In genomic region chr5:172618574-172619365, GRCh38 we compare ENCODE assay signal across 17 cellular contexts. TPM values are rescaled to one million over a fixed set of nuclear protein-coding genes. Genes with fewer than 3 reads are reported as not detected.
DNase-seq lines count a peak whose midpoint lies in the region; ATAC-seq, FAIRE-seq and TF ChIP-seq lines count a peak whose summit lies in the region.
"Had no signal": no experiment of that assay in that cellular context is flagged by ENCODE, and none has a peak within 500 bp of the region (broad histone marks: within the 10 kb centered on the region; RNA-seq: fewer than 3 reads in every experiment).

No MANE protein-coding gene starts in this region.

- H3K27ac ChIP-seq in left ventricle myocardium inferior (replicated peaks): no peak overlapping the region
- H3K27ac ChIP-seq in K562 (ENCODE audit: extremely low read depth, low read depth, low read length): no peak overlapping the region
- no peak overlapping the region for H3K27ac ChIP-seq in spleen
- H3K27ac ChIP-seq: BLaER1 had no signal

- H3K4me1 ChIP-seq in left ventricle myocardium inferior (no peaks in the 10 kb centered on the region), K562 (replicated peaks in 1 of 2; ENCODE audit: control insufficient read depth in 2 of 2, insufficient read depth in 2 of 2, low read length in 2 of 2) (no peaks in the 10 kb centered on the region), spleen (no peaks in the 10 kb centered on the region), HAP-1 (no peaks in the 10 kb centered on the region)
- H3K4me1 ChIP-seq: Caco-2 had no signal

- no peaks in the 10 kb centered on the region for H3K27me3 ChIP-seq in left ventricle myocardium inferior (ENCODE audit: low read depth)
- H3K27me3 ChIP-seq in K562 (ENCODE audit: control insufficient read depth in 2 of 2, insufficient read depth in 2 of 2, low read length in 2 of 2): peaks cover 45 to 71% of the 10 kb centered on the region in 2 experiments
- H3K27me3 ChIP-seq in spleen (replicated peaks in 1 of 7): no peaks in the 10 kb centered on the region
- H3K27me3 ChIP-seq in HAP-1 (ENCODE audit: low read depth): no peaks in the 10 kb centered on the region
- H3K27me3 ChIP-seq: BLaER1 had no signal

- H3K79me2 ChIP-seq in K562 (ENCODE audit: control insufficient read depth, insufficient read depth, low read length): no peaks in the 10 kb centered on the region

- no peak for ATAC-seq in Right ventricle myocardium superior (ENCODE audit: poor library complexity)
- no peak for ATAC-seq in K562
- ATAC-seq in GM18505 (IDR thresholded peaks at IDR 0.05; ENCODE audit: unreplicated experiment): no peak
- ATAC-seq in GM18858 (IDR thresholded peaks at IDR 0.05; ENCODE audit: unreplicated experiment): no peak

- TF ChIP-seq CTCF in left ventricle myocardium inferior (IDR thresholded peaks at IDR 0.05; ENCODE audit: borderline replicate concordance) (no peak), K562 (IDR thresholded peaks at IDR 0.05 in 2 of 3, conservative IDR thresholded peaks at IDR 0.05 in 1 of 3; ENCODE audit: insufficient read depth in 2 of 3, low read depth in 1 of 3, low read length in 3 of 3) (no peak), nephron (IDR thresholded peaks at IDR 0.05; ENCODE audit: unreplicated experiment in 3 of 3) (no peak), spleen (IDR thresholded peaks at IDR 0.05 in 8 of 11, conservative IDR thresholded peaks at IDR 0.05 in 3 of 11) (no peak)

- no peaks in the 10 kb centered on the region for H3K9me1 ChIP-seq in K562 (ENCODE audit: control insufficient read depth, insufficient read depth, low read length)

- 0% methylated on average over 12 of the region's 12 CpGs for WGBS in K562 (ENCODE audit: insufficient coverage, low coverage, missing lambda C conversion rate)
- WGBS in spleen, 5 donors: 86 to 95% (median 92%) methylated on average over 12 of the region's 12 CpGs

- in situ Hi-C loops in K562 (cut with MboI) (no loop called here), HAP-1 (cut with MboI; ENCODE audit: low sequenced_read_pairs) (no loop called here)

- no peak for TF ChIP-seq RAD21 in K562 (CRISPR knock-in tag; conservative IDR thresholded peaks at IDR 0.05 in 1 of 2, IDR thresholded peaks at IDR 0.05 in 1 of 2)

- H3K4me3 ChIP-seq in left ventricle myocardium inferior: no peak overlapping the region
- no peak overlapping the region for H3K4me3 ChIP-seq in K562
- H3K4me3 ChIP-seq in spleen: no peak overlapping the region
- H3K4me3 ChIP-seq in HAP-1: no peak overlapping the region
- H3K4me3 ChIP-seq: BLaER1 had no signal

- peak overlapping the region; percentile 16 to 89 (median 48) for H3K27ac Mint-ChIP-seq in nephron
- H3K27ac Mint-ChIP-seq: CD8-positive, alpha-beta memory T cell had no signal

- H3K4me2 ChIP-seq in K562 (ENCODE audit: insufficient read depth, low read length): no peak overlapping the region
- H3K4me2 ChIP-seq: BLaER1 had no signal

- H4K20me1 ChIP-seq in K562 (replicated peaks; ENCODE audit: control insufficient read depth, insufficient read depth, low read length): peaks cover 12% of the 10 kb centered on the region; the same call in 1 of the 2 replicates
- H4K20me1 ChIP-seq: BLaER1 had no signal

- TF ChIP-seq POLR2A in K562 (conservative IDR thresholded peaks at IDR 0.05): no peak
- no peak for TF ChIP-seq POLR2A in spleen (IDR thresholded peaks at IDR 0.05)
- TF ChIP-seq POLR2A in GM18505 (IDR thresholded peaks at IDR 0.05; ENCODE audit: borderline replicate concordance, extremely low read depth, insufficient read depth, insufficient read length): no peak

- H3K4me3 Mint-ChIP-seq in nephron: no peak overlapping the region
- H3K4me3 Mint-ChIP-seq: CD8-positive, alpha-beta memory T cell had no signal

- FAIRE-seq in K562 (lab: Jason Lieb, UNC): no peak
- FAIRE-seq: GM12892 had no signal

- H2AFZ ChIP-seq in K562 (ENCODE audit: low read depth, low read length): no peak overlapping the region

- peaks cover 8% of the 10 kb centered on the region for H3K9me3 Mint-ChIP-seq in nephron

- no peak for TF ChIP-seq EP300 in K562 (IDR thresholded peaks at IDR 0.05; ENCODE audit: low read length)

- POLR2A ChIA-PET in K562 (lab: Yijun Ruan, JAX): interaction anchor here (0.6 kb wide), 1 partner anchor 13 kb away, joined by 3 read pairs; no protein-coding TSS in a partner anchor

- H3K9me3 ChIP-seq in left ventricle myocardium inferior (replicated peaks) (peaks cover 12% of the 10 kb centered on the region), K562 (replicated peaks; ENCODE audit: control insufficient read depth, insufficient read depth, low read depth, low read length) (no peaks in the 10 kb centered on the region), spleen (peaks cover 0 to 12% (median 5%) of the 10 kb centered on the region in 8 donors), HAP-1 (peaks cover 4% of the 10 kb centered on the region)

- peaks cover 41% of the 10 kb centered on the region for H3K4me1 Mint-ChIP-seq in nephron
- H3K4me1 Mint-ChIP-seq: CD8-positive, alpha-beta memory T cell had no signal

- H3K9ac ChIP-seq in K562 (ENCODE audit: insufficient read depth in 1 of 2, low read depth in 2 of 2, low read length in 2 of 2): no peak overlapping the region
- H3K9ac ChIP-seq: BLaER1 had no signal

- intact Hi-C loops in Right ventricle myocardium superior (cut with DNase I) (no loop called here), left ventricle myocardium inferior (cut with micrococcal nuclease) (no loop called here), K562 (cut with micrococcal nuclease) (no loop called here), spleen (cut with DNase I; ENCODE audit: low total_unique reads) (no loop called here)

- H3K36me3 ChIP-seq in left ventricle myocardium inferior: no peaks in the 10 kb centered on the region
- H3K36me3 ChIP-seq in K562 (ENCODE audit: control insufficient read depth, insufficient read depth, low read length): no peaks in the 10 kb centered on the region
- no peaks in the 10 kb centered on the region for H3K36me3 ChIP-seq in spleen
- H3K36me3 ChIP-seq in HAP-1 (replicated peaks): no peaks in the 10 kb centered on the region
- H3K36me3 ChIP-seq: BLaER1 had no signal

- DNase-seq in Right ventricle myocardium superior (peak; percentile 22), left ventricle myocardium inferior (no peak), K562 (ENCODE audit: extremely low read depth in 1 of 4, low spot score in 3 of 4) (no peak), spleen (peak; percentile 7), HAP-1 (ENCODE audit: low spot score in 2 of 2) (no peak)
- DNase-seq: 8988T; AML-193; Caco-2; CD8-positive, alpha-beta memory T cell; DND-41; GDM1; H7 had no signal

- H3K36me3 Mint-ChIP-seq in nephron (ENCODE audit: low read depth): no peaks in the 10 kb centered on the region
- H3K36me3 Mint-ChIP-seq: CD8-positive, alpha-beta memory T cell had no signal

- BruUV-seq in K562 (replicated peaks; lab: Mats Ljungman, UMichigan): no TSS peak

- CTCF ChIA-PET in K562 (lab: Yijun Ruan, JAX; ENCODE audit: low intra/inter-chr PET ratio): no interaction called here

- H3K27me3 Mint-ChIP-seq in nephron (ENCODE audit: low read depth): peaks cover 17% of the 10 kb centered on the region

TF ChIP-seq in K562, 482 proteins besides CTCF, POLR2A, EP300 and RAD21:
- TF ChIP-seq DEAF1 (CRISPR knock-in tag; IDR thresholded peaks at IDR 0.05) (no peak), CBX2 (IDR thresholded peaks at IDR 0.05; ENCODE audit: insufficient read depth, low read length, poor library complexity, severe bottlenecking) (no peak), ERF (CRISPR knock-in tag; IDR thresholded peaks at IDR 0.05) (no peak), PPARD (CRISPR knock-in tag; IDR thresholded peaks at IDR 0.05) (no peak), ZKSCAN1 (IDR thresholded peaks at IDR 0.05; ENCODE audit: low read depth, low read length) (peak; percentile 68)

RNA-seq across cellular contexts. Expression of gene NEURL1B, which starts 22.3 kb away (rescaled TPM):
- 28.8 TPM for total RNA-seq in Right ventricle myocardium superior
- 24.0 TPM for total RNA-seq in left ventricle myocardium inferior
- not detected in 2 replicates for total RNA-seq in K562 (2011; cell fraction: chromatin; rRNA removed; ENCODE audit: low replicate concordance)
- not detected in 2 replicates for total RNA-seq in K562 (2011; cell fraction: nucleolus; rRNA removed)
- not detected in 2 replicates for total RNA-seq in K562 (2011; cell fraction: nucleoplasm; rRNA removed)
- not detected in 2 replicates for total RNA-seq in K562 (2014; rRNA removed)
- not detected in 2 replicates for total RNA-seq in K562 (2014; rRNA removed; fragmentation: Illumina TruSeq; extraction: Trizol)
- not detected in 2 replicates for total RNA-seq in K562 (2015; rRNA removed; fragmentation: Illumina TruSeq; extraction: Trizol)
- total RNA-seq in K562 (2021): 0.04 TPM in 2 replicates
- not detected in 2 replicates for polyA plus RNA-seq in K562 (2011; rRNA removed)
- polyA plus RNA-seq in K562 (2011; cell fraction: cytosol; rRNA removed): not detected in 2 replicates
- polyA plus RNA-seq in K562 (2011; cell fraction: nucleus; rRNA removed): not detected in 2 replicates
- polyA plus RNA-seq in K562 (2012): not detected in 2 replicates
- polyA plus RNA-seq in K562 (2014; fragmentation: Illumina TruSeq; extraction: Trizol): not detected in 2 replicates
- not detected for polyA plus RNA-seq in K562 (2014; fragmentation: Nextera tagmentation; extraction: Ambion mirVana)
- polyA plus RNA-seq in K562 (2014; rRNA removed): not detected in 2 replicates
- polyA minus RNA-seq in K562 (2011; rRNA and poly(A)+ RNA removed): not detected in 2 replicates
- polyA minus RNA-seq in K562 (2011; cell fraction: cytosol; rRNA and poly(A)+ RNA removed): not detected in 2 replicates
- polyA minus RNA-seq in K562 (2011; cell fraction: nucleus; rRNA and poly(A)+ RNA removed): not detected in 2 replicates
- 1 to 10 TPM in 6 of 7 donors, under 1 TPM in 1; 0.85 to 2.5 (median 1.6) TPM for total RNA-seq in spleen
- polyA plus RNA-seq in spleen: 1 to 10 TPM in 1 of 3 donors, under 1 TPM in 2; 0.26 to 1.0 (median 0.49) TPM
- polyA plus RNA-seq: CD8-positive, alpha-beta memory T cell had no signal

Comparison
In these comparisons a context has a peak if more than half of its experiments do, and no peak if none do; other contexts are left out.
1. DNase-seq: peak in Right ventricle myocardium superior (single experiment) and spleen (single experiment); none in left ventricle myocardium inferior (single experiment), K562 (0 of 4) and HAP-1 (0 of 2).